Comparison of ENCODE assay signal across 9 cellular contexts in the genomic region with DNA sequence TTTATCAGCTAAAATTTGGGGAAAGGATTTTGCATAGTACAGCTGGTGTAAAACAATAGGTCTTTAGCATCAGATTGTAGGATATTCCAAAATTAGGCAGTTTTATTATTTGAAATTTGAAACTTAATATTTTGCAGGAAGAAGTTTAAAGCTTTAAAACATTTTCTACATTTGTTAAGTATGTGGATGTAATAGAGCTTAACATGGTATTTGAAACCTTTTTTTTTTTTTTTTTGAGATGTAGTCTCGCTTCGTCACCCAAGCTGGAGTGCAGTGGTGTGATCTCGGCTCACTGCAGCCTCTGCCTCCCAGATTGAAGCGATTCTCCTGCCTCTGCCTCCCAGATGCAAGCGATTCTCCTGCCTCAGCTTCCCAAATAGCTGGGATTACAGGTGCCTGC. TPM values are rescaled to one million over a fixed set of nuclear protein-coding genes. Genes with fewer than 3 reads are reported as not detected.
A peak's percentile ranks its signal among the peaks of the same experiment; 100 is the strongest.
DNase-seq lines count a peak whose midpoint lies in the region; ATAC-seq, FAIRE-seq and TF ChIP-seq lines count a peak whose summit lies in the region.
"Had no signal": no experiment of that assay in that cellular context is flagged by ENCODE, and none has a peak within 500 bp of the region (broad histone marks: within the 10 kb centered on the region; RNA-seq: fewer than 3 reads in every experiment).

No MANE protein-coding gene starts in this region.

- TF ChIP-seq RAD21 in HepG2 (CRISPR knock-in tag; IDR thresholded peaks at IDR 0.05): no peak
- no peak for TF ChIP-seq RAD21 in K562 (CRISPR knock-in tag; conservative IDR thresholded peaks at IDR 0.05 in 1 of 2, IDR thresholded peaks at IDR 0.05 in 1 of 2)

- intact Hi-C loops in HepG2 (cut with micrococcal nuclease; ENCODE audit: unreplicated experiment): loop anchor here (5.0 to 10.0 kb wide), 5 partner anchors 61 to 224 kb away; a partner anchor contains a TSS
- intact Hi-C loops in right lobe of liver (cut with DNase I): no loop called here
- intact Hi-C loops in K562 (cut with micrococcal nuclease): loop anchor here (5.0 kb wide), 2 partner anchors 71 to 144 kb away; no protein-coding TSS in a partner anchor

- H3K4me1 ChIP-seq in HepG2 (ENCODE audit: insufficient read depth, low read length) (peaks cover 32% of the 10 kb centered on the region), right lobe of liver (peaks cover 0 to 22% (median 8%) of the 10 kb centered on the region in 4 donors), K562 (replicated peaks in 1 of 2; ENCODE audit: control insufficient read depth in 2 of 2, insufficient read depth in 2 of 2, low read length in 2 of 2) (peaks cover 3 to 9% of the 10 kb centered on the region in 2 experiments; a peak in 3 of 5 replicates), mucosa of rectum (ENCODE audit: control insufficient read depth in 2 of 2, insufficient read depth in 2 of 2, low read length in 2 of 2) (peaks cover 7 to 25% of the 10 kb centered on the region in 2 donors)

- in situ Hi-C loops in HepG2 (cut with HindIII; ENCODE audit: extremely low pct_ligation_motif_present, low pct_unique_long_range_greater_than_20kb) (no loop called here), K562 (cut with MboI) (no loop called here)

- H3K9ac ChIP-seq in HepG2 (ENCODE audit: insufficient read depth, low read depth, low read length): peak overlapping the region; percentile 93
- peak overlapping the region in 1 of 2 experiments; percentile 67; a peak in 2 of 4 replicates for H3K9ac ChIP-seq in K562 (ENCODE audit: insufficient read depth in 1 of 2, low read depth in 2 of 2, low read length in 2 of 2)
- H3K9ac ChIP-seq in mucosa of rectum (ENCODE audit: low read depth in 1 of 2, low read length in 2 of 2): no peak overlapping the region

- H3K36me3 ChIP-seq in HepG2 (replicated peaks in 1 of 2; ENCODE audit: control insufficient read depth in 1 of 2, insufficient read depth in 2 of 2, low read length in 2 of 2) (no peaks in the 10 kb centered on the region), right lobe of liver (no peaks in the 10 kb centered on the region), K562 (ENCODE audit: control insufficient read depth, insufficient read depth, low read length) (no peaks in the 10 kb centered on the region), mucosa of rectum (ENCODE audit: control insufficient read depth in 2 of 2, insufficient read depth in 2 of 2, low read length in 2 of 2) (no peaks in the 10 kb centered on the region)
- H3K36me3 ChIP-seq: ascending aorta had no signal

- H3K27me3 ChIP-seq in HepG2 (ENCODE audit: control insufficient read depth in 1 of 2, insufficient read depth in 2 of 2, low read length in 2 of 2) (no peaks in the 10 kb centered on the region; a peak in 1 of 5 replicates), right lobe of liver (no peaks in the 10 kb centered on the region), K562 (ENCODE audit: control insufficient read depth in 2 of 2, insufficient read depth in 2 of 2, low read length in 2 of 2) (no peaks in the 10 kb centered on the region), mucosa of rectum (ENCODE audit: control insufficient read depth in 2 of 2, insufficient read depth in 2 of 2, low read length in 2 of 2) (no peaks in the 10 kb centered on the region)
- H3K27me3 ChIP-seq: ascending aorta had no signal

- H4K20me1 ChIP-seq in HepG2 (ENCODE audit: insufficient read depth, low read length) (peaks cover 19% of the 10 kb centered on the region), K562 (replicated peaks; ENCODE audit: control insufficient read depth, insufficient read depth, low read length) (no peaks in the 10 kb centered on the region)

- CTCF ChIA-PET in HepG2 (lab: Yijun Ruan, JAX; ENCODE audit: low intra/inter-chr PET ratio, low total read pairs): no interaction called here
- CTCF ChIA-PET in K562 (lab: Yijun Ruan, JAX; ENCODE audit: low intra/inter-chr PET ratio): no interaction called here

- H3K4me2 ChIP-seq in HepG2 (ENCODE audit: low read depth, low read length) (peak overlapping the region; percentile 83), K562 (ENCODE audit: insufficient read depth, low read length) (peak overlapping the region; percentile 75; the same call in 1 of the 2 replicates)

- FAIRE-seq in HepG2 (lab: Jason Lieb, UNC): no peak
- no peak for FAIRE-seq in K562 (lab: Jason Lieb, UNC)
- no peak for FAIRE-seq in urothelium cell line (lab: Jason Lieb, UNC)

- H3K4me3 ChIP-seq in HepG2 (replicated peaks in 1 of 3; ENCODE audit: insufficient read depth in 1 of 3, low read depth in 2 of 3, low read length in 3 of 3) (peak overlapping the region in 2 of 3 experiments; percentile 91 to 92; a peak in 3 of 6 replicates), right lobe of liver (peak overlapping the region in 1 of 3 donors; percentile 96), K562 (peak overlapping the region; percentile 92; the same call in 1 of the 2 replicates), mucosa of rectum (ENCODE audit: low read length in 2 of 2) (peak overlapping the region; percentile 14 to 91)

- POLR2A ChIA-PET in HepG2 (lab: Yijun Ruan, JAX): interaction anchor here (0.9 to 1.7 kb wide), 3 partner anchors 31 to 142 kb away, joined by 3 to 7 read pairs (median 3); no protein-coding TSS in a partner anchor
- POLR2A ChIA-PET in K562 (lab: Yijun Ruan, JAX): interaction anchor here (0.6 to 3.4 kb wide), 4 partner anchors 8 to 52 kb away, joined by 3 to 22 read pairs (median 4); no protein-coding TSS in a partner anchor

- TF ChIP-seq POLR2A in HepG2 (IDR thresholded peaks at IDR 0.05; ENCODE audit: insufficient read depth in 1 of 2, low read depth in 2 of 2, low read length in 2 of 2) (no peak), right lobe of liver (IDR thresholded peaks at IDR 0.05) (no peak), K562 (conservative IDR thresholded peaks at IDR 0.05) (no peak)

- TF ChIP-seq CTCF in HepG2 (CRISPR knock-in tag; IDR thresholded peaks at IDR 0.05) (no peak), right lobe of liver (IDR thresholded peaks at IDR 0.05) (no peak), K562 (IDR thresholded peaks at IDR 0.05 in 2 of 3, conservative IDR thresholded peaks at IDR 0.05 in 1 of 3; ENCODE audit: insufficient read depth in 2 of 3, low read depth in 1 of 3, low read length in 3 of 3) (no peak)

- 93% methylated on average over 5 of the region's 5 CpGs for WGBS in HepG2 (ENCODE audit: low lambda C conversion rate)
- WGBS in right lobe of liver (ENCODE audit: insufficient coverage, low coverage, low lambda C conversion rate, missing lambda C conversion rate): 44% methylated on average over 5 of the region's 5 CpGs
- WGBS in K562 (ENCODE audit: insufficient coverage, low coverage, missing lambda C conversion rate): 39% methylated on average over 5 of the region's 5 CpGs

- H3K27ac ChIP-seq in HepG2 (ENCODE audit: extremely low read length, insufficient read depth, low read length) (no peak overlapping the region), right lobe of liver (no peak overlapping the region), K562 (ENCODE audit: extremely low read depth, low read depth, low read length) (peak overlapping the region; percentile 95; the same call in 1 of the 3 replicates), mucosa of rectum (ENCODE audit: low read depth in 2 of 2, low read length in 2 of 2) (no peak overlapping the region)

- no peak for ATAC-seq in HepG2
- ATAC-seq in right lobe of liver: no peak
- ATAC-seq in K562: no peak

- H3K79me2 ChIP-seq in HepG2 (ENCODE audit: insufficient read depth, low read length) (peaks cover 59% of the 10 kb centered on the region), K562 (ENCODE audit: control insufficient read depth, insufficient read depth, low read length) (peaks cover 69% of the 10 kb centered on the region)

- no peaks in the 10 kb centered on the region for H3K9me3 ChIP-seq in HepG2 (ENCODE audit: low read length)
- no peaks in the 10 kb centered on the region for H3K9me3 ChIP-seq in right lobe of liver
- no peaks in the 10 kb centered on the region for H3K9me3 ChIP-seq in K562 (replicated peaks; ENCODE audit: control insufficient read depth, insufficient read depth, low read depth, low read length)
- H3K9me3 ChIP-seq in mucosa of rectum (ENCODE audit: control insufficient read depth in 2 of 2, low read length in 2 of 2): no peaks in the 10 kb centered on the region
- H3K9me3 ChIP-seq: ascending aorta had no signal

- H2AFZ ChIP-seq in HepG2 (ENCODE audit: low read length): no peak overlapping the region
- no peak overlapping the region for H2AFZ ChIP-seq in K562 (ENCODE audit: low read depth, low read length)

- no peak for TF ChIP-seq EP300 in HepG2 (IDR thresholded peaks at IDR 0.05; ENCODE audit: low read depth in 2 of 2, low read length in 2 of 2)
- no peak for TF ChIP-seq EP300 in HepG2 (CRISPR knock-in tag; IDR thresholded peaks at IDR 0.05; ENCODE audit: borderline replicate concordance)
- no peak for TF ChIP-seq EP300 in K562 (IDR thresholded peaks at IDR 0.05; ENCODE audit: low read length)

- no peaks in the 10 kb centered on the region for H3K9me1 ChIP-seq in K562 (ENCODE audit: control insufficient read depth, insufficient read depth, low read length)

- BruUV-seq in HepG2 (replicated peaks; lab: Mats Ljungman, UMichigan) (no TSS peak), K562 (replicated peaks; lab: Mats Ljungman, UMichigan) (no TSS peak)

- DNase-seq in HepG2 (ENCODE audit: low spot score): no peak
- DNase-seq in right lobe of liver: no peak
- no peak for DNase-seq in K562 (ENCODE audit: extremely low read depth in 1 of 4, low spot score in 3 of 4)
- DNase-seq in hypothalamus (lab: John Stamatoyannopoulos, UW): no peak
- DNase-seq in UCSD-AML1 (lab: John Stamatoyannopoulos, UW; ENCODE audit: unreplicated experiment): no peak
- no peak for DNase-seq in putamen (ENCODE audit: low spot score)
- DNase-seq in urothelium cell line (ENCODE audit: low spot score): no peak

RNA-seq across cellular contexts. Expression of a gene that starts 2.9 kb away (rescaled TPM):
- total RNA-seq in HepG2 (2016; rRNA removed; fragmentation: Illumina TruSeq; extraction: Trizol) (27.2 and 37.8 TPM in 2 replicates), right lobe of liver (10 to 100 TPM; 18.3 to 35.1 (median 21.9) TPM), K562 (2014; rRNA removed) (13.6 and 15.3 TPM in 2 replicates), K562 (2014; rRNA removed; fragmentation: Illumina TruSeq; extraction: Trizol) (24.4 and 26.2 TPM in 2 replicates), K562 (2015; rRNA removed; fragmentation: Illumina TruSeq; extraction: Trizol) (26.2 and 31.8 TPM in 2 replicates), K562 (2021) (13.8 and 13.9 TPM in 2 replicates)
- 9.8 and 10.5 TPM in 2 replicates for total RNA-seq in HepG2 (2016; cell fraction: cytosol; rRNA removed; fragmentation: Illumina TruSeq; extraction: Trizol; ENCODE audit: low read depth)
- 28.0 and 37.6 TPM in 2 replicates for total RNA-seq in HepG2 (2016; cell fraction: insoluble cytoplasmic fraction; rRNA removed; fragmentation: Illumina TruSeq; extraction: Trizol)
- 9.8 and 11.7 TPM in 2 replicates for total RNA-seq in HepG2 (2016; cell fraction: membrane; rRNA removed; fragmentation: Illumina TruSeq; extraction: Trizol)
- 48.3 and 57.3 TPM in 2 replicates for total RNA-seq in HepG2 (2016; cell fraction: nucleus; rRNA removed; fragmentation: Illumina TruSeq; extraction: Trizol)
- polyA plus RNA-seq in HepG2 (2011; rRNA removed) (18.0 and 19.1 TPM in 2 replicates), K562 (2011; rRNA removed) (19.3 and 26.0 TPM in 2 replicates), K562 (2014; fragmentation: Illumina TruSeq; extraction: Trizol) (12.2 and 14.5 TPM in 2 replicates), K562 (2014; fragmentation: Nextera tagmentation; extraction: Ambion mirVana) (1 to 10 TPM; 4.8 to 6.7 TPM), K562 (2014; rRNA removed) (9.5 and 13.3 TPM in 2 replicates)
- polyA plus RNA-seq in HepG2 (2011; cell fraction: cytosol; rRNA removed): 7.4 and 12.2 TPM in 2 replicates
- 14.8 and 19.2 TPM in 2 replicates for polyA plus RNA-seq in HepG2 (2011; cell fraction: nucleus; rRNA removed)
- polyA plus RNA-seq in HepG2 (2012): 13.0 and 14.6 TPM in 2 replicates
- 0.53 and 0.61 TPM in 2 replicates for polyA plus RNA-seq in HepG2 (2016; cell fraction: cytosol; fragmentation: Illumina TruSeq; extraction: Trizol; ENCODE audit: low read depth)
- polyA plus RNA-seq in HepG2 (2016; cell fraction: insoluble cytoplasmic fraction; fragmentation: Illumina TruSeq; extraction: Trizol; ENCODE audit: low read depth): 16.1 and 17.3 TPM in 2 replicates
- polyA plus RNA-seq in HepG2 (2016; cell fraction: membrane; fragmentation: Illumina TruSeq; extraction: Trizol; ENCODE audit: low read depth): 1.4 and 2.2 TPM in 2 replicates
- polyA plus RNA-seq in HepG2 (2016; cell fraction: nucleus; fragmentation: Illumina TruSeq; extraction: Trizol; ENCODE audit: insufficient read depth, low read depth): 25.6 and 26.6 TPM in 2 replicates
- 16.1 and 17.5 TPM in 2 replicates for polyA minus RNA-seq in HepG2 (2011; rRNA and poly(A)+ RNA removed; ENCODE audit: low replicate concordance)
- 24.1 and 28.7 TPM in 2 replicates for polyA minus RNA-seq in HepG2 (2011; cell fraction: cytosol; rRNA and poly(A)+ RNA removed)
- 136 and 155 TPM in 2 replicates for polyA minus RNA-seq in HepG2 (2011; cell fraction: nucleus; rRNA and poly(A)+ RNA removed)
- 58.3 and 148 TPM in 2 replicates for total RNA-seq in K562 (2011; cell fraction: chromatin; rRNA removed; ENCODE audit: low replicate concordance)
- 21.2 and 29.9 TPM in 2 replicates for total RNA-seq in K562 (2011; cell fraction: nucleolus; rRNA removed)
- 52.6 and 70.1 TPM in 2 replicates for total RNA-seq in K562 (2011; cell fraction: nucleoplasm; rRNA removed)
- 4.9 and 9.3 TPM in 2 replicates for polyA plus RNA-seq in K562 (2011; cell fraction: cytosol; rRNA removed)
- 16.9 and 17.1 TPM in 2 replicates for polyA plus RNA-seq in K562 (2011; cell fraction: nucleus; rRNA removed)
- 8.7 and 11.1 TPM in 2 replicates for polyA plus RNA-seq in K562 (2012)
- 63.2 and 72.7 TPM in 2 replicates for polyA minus RNA-seq in K562 (2011; rRNA and poly(A)+ RNA removed)
- polyA minus RNA-seq in K562 (2011; cell fraction: cytosol; rRNA and poly(A)+ RNA removed): 15.4 and 29.7 TPM in 2 replicates
- polyA minus RNA-seq in K562 (2011; cell fraction: nucleus; rRNA and poly(A)+ RNA removed): 39.0 and 62.6 TPM in 2 replicates

Comparison
In these comparisons a context has a peak if more than half of its experiments do, and no peak if none do; other contexts are left out.
1. intact Hi-C loops: an anchor here in HepG2 (5.0 to 10.0 kb wide) and K562 (5.0 kb wide); none called in right lobe of liver.